Comparison of ENCODE assay signal across 28 cellular contexts in the genomic region with DNA sequence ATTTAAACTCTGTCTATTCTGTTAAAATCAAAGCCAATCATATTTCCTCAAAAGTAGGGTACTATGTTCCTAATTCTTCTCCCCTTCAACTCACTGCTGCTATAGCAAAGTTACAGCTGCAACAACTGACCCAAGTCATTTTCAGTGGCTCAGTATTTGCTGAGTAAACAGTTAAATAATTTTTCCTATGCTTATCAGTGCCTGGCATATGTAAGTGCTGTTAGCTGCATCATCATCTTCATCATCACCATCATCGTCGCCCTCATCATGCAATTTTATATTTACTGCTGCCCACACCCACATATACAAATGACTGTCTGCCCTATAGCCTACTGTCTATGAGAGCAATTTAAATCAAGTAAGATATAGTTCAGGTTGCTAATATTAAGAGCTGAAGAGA.
"Had no signal": no experiment of that assay in that cellular context is flagged by ENCODE, and none has a peak within 500 bp of the region (broad histone marks: within the 10 kb centered on the region; RNA-seq: fewer than 3 reads in every experiment).

No MANE protein-coding gene starts in this region.

- DNase-seq: activated CD4-positive, alpha-beta memory T cell treated with anti-CD3 and anti-CD28 coated beads for 36 hours; activated CD4-positive, alpha-beta T cell treated with anti-CD3 and anti-CD28 coated beads for 48 hours; activated CD8-positive, alpha-beta memory T cell treated with anti-CD3 and anti-CD28 coated beads, Interleukin-2, amount 50 U/mL, for 4 hours; activated gamma-delta T cell; activated naive CD4-positive, alpha-beta T cell treated with anti-CD3 and anti-CD28 coated beads, Interleukin-2, amount 50 U/mL, for 16 hours; activated naive CD8-positive, alpha-beta T cell treated with anti-CD3 and anti-CD28 coated beads, Interleukin-2, amount 50 U/mL, for 24 hours; activated T-cell treated with anti-CD3 and anti-CD28 coated beads, Interleukin-2, amount 50 U/mL, for 24 hours; amygdala; central memory CD4-positive, alpha-beta T cell; effector CD8-positive, alpha-beta T cell; gastrocnemius medialis; hippocampal formation; naive thymus-derived CD8-positive, alpha-beta T cell; nucleus accumbens; pancreas; retina; sigmoid colon; stimulated activated CD4-positive, alpha-beta T cell treated with anti-CD3 and anti-CD28 coated beads, Interleukin-15, amount 100 ng/mL, for 24 hours; stimulated activated CD4-positive, alpha-beta T cell treated with anti-CD3 and anti-CD28 coated beads, Interleukin-2, amount 100 ng/mL, for 24 hours; stimulated activated naive CD4-positive, alpha-beta T cell treated with Interleukin-2 at 50 U/mL for 16 hours; T-cell; WERI-Rb-1 had no signal

- H3K36me3 ChIP-seq: prostate gland had no signal

- H3K9me3 ChIP-seq: gastrocnemius medialis, pancreas, prostate gland, sigmoid colon, tibial nerve had no signal

- FAIRE-seq: endometrium, keratinocyte, pancreas had no signal

- H3K27ac ChIP-seq: epithelial cell of prostate, gastrocnemius medialis, pancreas, prostate gland, sigmoid colon, WERI-Rb-1 had no signal

- ATAC-seq: activated CD4-positive, CD25-positive, alpha-beta regulatory T cell treated with anti-CD3 and anti-CD28 coated beads, Interleukin-2, amount 50 U/mL, for 24 hours; activated naive CD8-positive, alpha-beta T cell treated with anti-CD3 and anti-CD28 coated beads, Interleukin-2, amount 50 U/mL, for 24 hours; gastrocnemius medialis; naive thymus-derived CD8-positive, alpha-beta T cell; pancreas; T-cell had no signal

- H3K27me3 ChIP-seq: gastrocnemius medialis, pancreas, sigmoid colon, tibial nerve had no signal

- H3K4me3 ChIP-seq: gastrocnemius medialis, pancreas, prostate gland, sigmoid colon, tibial nerve had no signal

- H3K4me1 ChIP-seq: prostate gland had no signal
